In genomic region chrX:132413459-132413858, GRCh38 we compare ENCODE assay signal across 20 cellular contexts.
DNase-seq lines count a peak whose midpoint lies in the region; ATAC-seq and TF ChIP-seq lines count a peak whose summit lies in the region.
"Had no signal": no experiment of that assay in that cellular context is flagged by ENCODE, and none has a peak within 500 bp of the region (broad histone marks: within the 10 kb centered on the region; RNA-seq: fewer than 3 reads in every experiment).

No MANE protein-coding gene starts in this region.

- no peaks in the 10 kb centered on the region for H3K36me3 Mint-ChIP-seq in nephron (ENCODE audit: low read depth)
- H3K36me3 Mint-ChIP-seq in CD4-positive, alpha-beta T cell (ENCODE audit: low read depth) = no peaks in the 10 kb centered on the region
- H3K36me3 Mint-ChIP-seq: naive B cell had no signal

- ATAC-seq in GM21786 (IDR thresholded peaks at IDR 0.05; ENCODE audit: unreplicated experiment) = no peak
- no peak for ATAC-seq in CD4-positive, alpha-beta T cell (ENCODE audit: poor library complexity)
- ATAC-seq: effector memory CD8-positive, alpha-beta T cell; right cardiac atrium had no signal

- H3K27ac ChIP-seq in iPS DF 6.9 (ENCODE audit: low read length) = no peak overlapping the region
- H3K27ac ChIP-seq in vagina = no peak overlapping the region
- H3K27ac ChIP-seq in CD4-positive, alpha-beta T cell (ENCODE audit: low read depth, low read length) = no peak overlapping the region
- H3K27ac ChIP-seq: 22Rv1, PC-9 had no signal

- no peaks in the 10 kb centered on the region for H3K9me3 ChIP-seq in NT2/D1 (ENCODE audit: insufficient read depth, low read length)
- H3K9me3 ChIP-seq in iPS DF 6.9 (ENCODE audit: control insufficient read depth, insufficient read depth, low read length) = no peaks in the 10 kb centered on the region
- H3K9me3 ChIP-seq in vagina = no peaks in the 10 kb centered on the region
- no peaks in the 10 kb centered on the region for H3K9me3 ChIP-seq in CD4-positive, alpha-beta T cell (ENCODE audit: control insufficient read depth, low read length)

- peak; percentile 5 for DNase-seq in DMS 273 (lab: John Stamatoyannopoulos, UW; ENCODE audit: unreplicated experiment)
- no peak for DNase-seq in DMS 273 treated with DMSO at 0.1 percent for 48 hours (lab: John Stamatoyannopoulos, UW)
- no peak for DNase-seq in NT2/D1 (ENCODE audit: low read depth, low spot score)
- peak; percentile 13 for DNase-seq in iPS DF 6.9 (ENCODE audit: low read depth, low spot score)
- DNase-seq in vagina (ENCODE audit: extremely low spot score in 2 of 2) = no peak
- no peak for DNase-seq in CD4-positive, alpha-beta T cell
- DNase-seq: activated CD4-positive, alpha-beta T cell treated with anti-CD3 and anti-CD28 coated beads for 4 hours; effector memory CD8-positive, alpha-beta T cell; EL; mesenchymal stem cell; naive B cell; NCI-H1105; NCI-H82; PC-9; right cardiac atrium; SIG-M5; substantia nigra had no signal

- H3K4me3 Mint-ChIP-seq in nephron = peak overlapping the region; percentile 46 to 78 (median 46)
- H3K4me3 Mint-ChIP-seq in CD4-positive, alpha-beta T cell = no peak overlapping the region
- H3K4me3 Mint-ChIP-seq: effector memory CD8-positive, alpha-beta T cell had no signal

- peak overlapping the region; percentile 50 for H3K9ac ChIP-seq in NT2/D1 (ENCODE audit: insufficient read length, low read depth)

- H3K4me3 ChIP-seq in NT2/D1 (ENCODE audit: insufficient read length, low read depth) = peak overlapping the region; percentile 49
- H3K4me3 ChIP-seq in iPS DF 6.9 (ENCODE audit: low read length) = no peak overlapping the region
- H3K4me3 ChIP-seq in vagina = no peak overlapping the region
- H3K4me3 ChIP-seq: PC-9 had no signal

- POLR2A ChIA-PET in CD4-positive, alpha-beta T cell (lab: Charles Lee) = no interaction called here

- no peaks in the 10 kb centered on the region for H3K27me3 Mint-ChIP-seq in nephron (ENCODE audit: low read depth)
- no peaks in the 10 kb centered on the region for H3K27me3 Mint-ChIP-seq in CD4-positive, alpha-beta T cell
- H3K27me3 Mint-ChIP-seq: effector memory CD8-positive, alpha-beta T cell; naive B cell had no signal

- TF ChIP-seq CTCF in nephron (IDR thresholded peaks at IDR 0.05; ENCODE audit: unreplicated experiment in 3 of 3) (no peak), vagina (IDR thresholded peaks at IDR 0.05) (no peak)
- no peak for TF ChIP-seq CTCF in CD4-positive, alpha-beta T cell (IDR thresholded peaks at IDR 0.05)

- H3K4me1 ChIP-seq in NT2/D1 (ENCODE audit: insufficient read depth, insufficient read length) (no peaks in the 10 kb centered on the region), iPS DF 6.9 (ENCODE audit: control insufficient read depth, insufficient read depth, low read length) (peaks cover 2% of the 10 kb centered on the region; the same call in 1 of the 2 replicates), vagina (no peaks in the 10 kb centered on the region)

- H3K4me1 Mint-ChIP-seq in nephron = peaks cover 52% of the 10 kb centered on the region
- peaks cover 4% of the 10 kb centered on the region for H3K4me1 Mint-ChIP-seq in CD4-positive, alpha-beta T cell (ENCODE audit: low read depth)

- peak overlapping the region; percentile 43 to 68 (median 43) for H3K27ac Mint-ChIP-seq in nephron
- no peak overlapping the region for H3K27ac Mint-ChIP-seq in CD4-positive, alpha-beta T cell
- H3K27ac Mint-ChIP-seq: effector memory CD8-positive, alpha-beta T cell had no signal

- H3K9me3 Mint-ChIP-seq in nephron = no peaks in the 10 kb centered on the region
- no peaks in the 10 kb centered on the region for H3K9me3 Mint-ChIP-seq in CD4-positive, alpha-beta T cell
- H3K9me3 Mint-ChIP-seq: effector memory CD8-positive, alpha-beta T cell; naive B cell had no signal

- H3K36me3 ChIP-seq in NT2/D1 (ENCODE audit: insufficient read depth, insufficient read length, low read length) (no peaks in the 10 kb centered on the region), iPS DF 6.9 (ENCODE audit: control insufficient read depth, insufficient read depth, low read length) (no peaks in the 10 kb centered on the region), vagina (no peaks in the 10 kb centered on the region)

- CTCF ChIA-PET in CD4-positive, alpha-beta T cell (lab: Charles Lee) = interaction anchor here (1.0 to 1.7 kb wide), 3 partner anchors 10 to 22 kb away, joined by 3 to 5 read pairs (median 3); no protein-coding TSS in a partner anchor

- H3K27me3 ChIP-seq in NT2/D1 (ENCODE audit: insufficient read depth, insufficient read length) = no peaks in the 10 kb centered on the region
- no peaks in the 10 kb centered on the region for H3K27me3 ChIP-seq in iPS DF 6.9 (ENCODE audit: control insufficient read depth, insufficient read depth, low read length)
- H3K27me3 ChIP-seq in vagina = no peaks in the 10 kb centered on the region
- H3K27me3 ChIP-seq in CD4-positive, alpha-beta T cell (ENCODE audit: control insufficient read depth, insufficient read depth, low read length) = no peaks in the 10 kb centered on the region

- intact Hi-C loops in vagina (cut with DNase I) = no loop called here
- intact Hi-C loops in CD4-positive, alpha-beta T cell (cut with DNase I, micrococcal nuclease) = no loop called here

- no peak for TF ChIP-seq POLR2A in vagina (IDR thresholded peaks at IDR 0.05)

- WGBS in iPS DF 6.9 (ENCODE audit: insufficient coverage, insufficient read length) = no CpG with 5 or more reads among the region's 7 CpGs

Comparison
In these comparisons a context has a peak if more than half of its experiments do, and no peak if none do; other contexts are left out.
1. DNase-seq: peak in DMS 273 (single experiment) and iPS DF 6.9 (single experiment); none in DMS 273 treated with DMSO at 0.1 percent for 48 hours (single experiment), NT2/D1 (single experiment), vagina (0 of 2) and CD4-positive, alpha-beta T cell (0 of 10).